23 cellular contexts compared by ENCODE assay signal in genomic region chr20:62198496-62198895, GRCh38. TPM values are rescaled to one million over a fixed set of nuclear protein-coding genes. Genes with fewer than 3 reads are reported as not detected.
DNase-seq lines count a peak whose midpoint lies in the region; ATAC-seq and TF ChIP-seq lines count a peak whose summit lies in the region.
"Had no signal": no experiment of that assay in that cellular context is flagged by ENCODE, and none has a peak within 500 bp of the region (broad histone marks: within the 10 kb centered on the region; RNA-seq: fewer than 3 reads in every experiment).

No MANE protein-coding gene starts in this region.

- H3K27ac ChIP-seq in osteoblast (ENCODE audit: low read depth, low read length) (no peak overlapping the region), GM23248 (no peak overlapping the region)
- H3K27ac ChIP-seq: 22Rv1, SK-N-MC had no signal

- H3K4me1 ChIP-seq in osteoblast (ENCODE audit: insufficient read depth, low read length) (peaks cover 18% of the 10 kb centered on the region), GM23248 (ENCODE audit: insufficient read depth) (no peaks in the 10 kb centered on the region)

- no peak overlapping the region for H2AFZ ChIP-seq in osteoblast (ENCODE audit: low read length)
- no peak overlapping the region for H2AFZ ChIP-seq in GM23248

- ATAC-seq in left ventricle myocardium superior, result no peak
- ATAC-seq in stimulated activated naive CD8-positive, alpha-beta T cell treated with anti-CD3 and anti-CD28 coated beads, Interleukin-15, Interleukin-2, amounts not matched to agents 100 U/mL and 50 U/mL, for 24 hours, result no peak
- ATAC-seq: CD8-positive, alpha-beta T cell; HCT116 had no signal

- H3K9ac ChIP-seq in GM23248, result no peak overlapping the region

- H3K79me2 ChIP-seq in osteoblast (ENCODE audit: insufficient read depth, low read length) (peaks cover 17% of the 10 kb centered on the region), GM23248 (ENCODE audit: insufficient read depth) (peaks cover 7% of the 10 kb centered on the region; the same call in 1 of the 2 replicates)

- H3K36me3 ChIP-seq in osteoblast (ENCODE audit: insufficient read depth, low read length), result peaks cover 53% of the 10 kb centered on the region
- H3K36me3 ChIP-seq in GM23248 (ENCODE audit: low read depth), result peaks cover 25% of the 10 kb centered on the region

- WGBS in GM23248 (ENCODE audit: low coverage in 1 of 2, low lambda C conversion rate in 2 of 2, missing lambda C conversion rate in 2 of 2), 2 experiments, result 97 to 99% methylated on average over 17 of the region's 17 CpGs

- no peak overlapping the region for H3K4me3 Mint-ChIP-seq in activated naive CD4-positive, alpha-beta T cell treated with anti-CD3 and anti-CD28 coated beads, Interleukin-2, amount 10 ng/mL, durations not matched to agents 7 days and 5 days
- no peak overlapping the region for H3K4me3 Mint-ChIP-seq in activated naive CD4-positive, alpha-beta T cell treated with anti-CD3 and anti-CD28 coated beads for 36 hours
- H3K4me3 Mint-ChIP-seq: CD8-positive, alpha-beta T cell; IgD-negative memory B cell had no signal

- H3K4me1 Mint-ChIP-seq in activated naive CD4-positive, alpha-beta T cell treated with anti-CD3 and anti-CD28 coated beads, Interleukin-2, amount 10 ng/mL, durations not matched to agents 7 days and 5 days, result no peaks in the 10 kb centered on the region
- H3K4me1 Mint-ChIP-seq in activated naive CD4-positive, alpha-beta T cell treated with anti-CD3 and anti-CD28 coated beads for 36 hours (ENCODE audit: low read depth), result no peaks in the 10 kb centered on the region

- no peak for DNase-seq in activated naive CD4-positive, alpha-beta T cell treated with anti-CD3 and anti-CD28 coated beads, Interleukin-2, amount 10 ng/mL, durations not matched to agents 7 days and 5 days
- DNase-seq in activated naive CD4-positive, alpha-beta T cell treated with anti-CD3 and anti-CD28 coated beads for 36 hours, result no peak
- DNase-seq in left ventricle myocardium superior, result peak; percentile 12
- peak; percentile 26 for DNase-seq in osteoblast (ENCODE audit: insufficient read length, low spot score, missing footprints)
- DNase-seq in GM23248, result no peak
- DNase-seq in stimulated activated naive CD8-positive, alpha-beta T cell treated with anti-CD3 and anti-CD28 coated beads, Interleukin-15, Interleukin-2, amounts not matched to agents 100 U/mL and 50 U/mL, for 24 hours, result no peak
- DNase-seq: ACHN; C1 segment of cervical spinal cord; CD8-positive, alpha-beta T cell; DND-41; Karpas-422; NCI-H1417; NCI-H1694 treated with DMSO at 0.1 percent for 48 hours; NCI-H2081 treated with DMSO at 0.1 percent for 48 hours; NCI-H2171 treated with DMSO at 0.1 percent for 48 hours; NCI-H526; OCI-M1; SHP77 treated with DMSO at 0.1 percent for 48 hours had no signal

- CTCF ChIA-PET in activated naive CD4-positive, alpha-beta T cell treated with anti-CD3 and anti-CD28 coated beads, Interleukin-2, amount 10 ng/mL, durations not matched to agents 7 days and 5 days (lab: Charles Lee), result no interaction called here
- CTCF ChIA-PET in activated naive CD4-positive, alpha-beta T cell treated with anti-CD3 and anti-CD28 coated beads for 36 hours (lab: Charles Lee), result no interaction called here

- TF ChIP-seq CTCF in osteoblast (IDR thresholded peaks at IDR 0.05; ENCODE audit: extremely low read depth, low read depth, low read length), result no peak

- in situ Hi-C loops in GM23248 (cut with MboI), result no loop called here

- no peaks in the 10 kb centered on the region for H3K27me3 Mint-ChIP-seq in activated naive CD4-positive, alpha-beta T cell treated with anti-CD3 and anti-CD28 coated beads, Interleukin-2, amount 10 ng/mL, durations not matched to agents 7 days and 5 days
- H3K27me3 Mint-ChIP-seq in activated naive CD4-positive, alpha-beta T cell treated with anti-CD3 and anti-CD28 coated beads for 36 hours (ENCODE audit: low read depth), result no peaks in the 10 kb centered on the region
- H3K27me3 Mint-ChIP-seq: IgD-negative memory B cell had no signal

- intact Hi-C loops in activated naive CD4-positive, alpha-beta T cell treated with anti-CD3 and anti-CD28 coated beads for 36 hours (cut with micrococcal nuclease), result no loop called here
- intact Hi-C loops in left ventricle myocardium superior (cut with micrococcal nuclease), result no loop called here

- H3K9me3 Mint-ChIP-seq in activated naive CD4-positive, alpha-beta T cell treated with anti-CD3 and anti-CD28 coated beads, Interleukin-2, amount 10 ng/mL, durations not matched to agents 7 days and 5 days, result no peaks in the 10 kb centered on the region
- H3K9me3 Mint-ChIP-seq in activated naive CD4-positive, alpha-beta T cell treated with anti-CD3 and anti-CD28 coated beads for 36 hours, result no peaks in the 10 kb centered on the region
- H3K9me3 Mint-ChIP-seq: CD8-positive, alpha-beta T cell; IgD-negative memory B cell had no signal

- peaks cover 33% of the 10 kb centered on the region for H3K36me3 Mint-ChIP-seq in activated naive CD4-positive, alpha-beta T cell treated with anti-CD3 and anti-CD28 coated beads, Interleukin-2, amount 10 ng/mL, durations not matched to agents 7 days and 5 days
- peaks cover 32% of the 10 kb centered on the region for H3K36me3 Mint-ChIP-seq in activated naive CD4-positive, alpha-beta T cell treated with anti-CD3 and anti-CD28 coated beads for 36 hours (ENCODE audit: low read depth)

- H3K27me3 ChIP-seq in osteoblast (ENCODE audit: insufficient read depth, low read length) (no peaks in the 10 kb centered on the region), GM23248 (replicated peaks; ENCODE audit: insufficient read depth) (no peaks in the 10 kb centered on the region)

- peaks cover 13% of the 10 kb centered on the region for H4K20me1 ChIP-seq in osteoblast (ENCODE audit: insufficient read depth, low read length)
- H4K20me1 ChIP-seq in GM23248 (ENCODE audit: insufficient read depth), result no peaks in the 10 kb centered on the region

- peak overlapping the region; percentile 68 for H3K27ac Mint-ChIP-seq in activated naive CD4-positive, alpha-beta T cell treated with anti-CD3 and anti-CD28 coated beads, Interleukin-2, amount 10 ng/mL, durations not matched to agents 7 days and 5 days
- no peak overlapping the region for H3K27ac Mint-ChIP-seq in activated naive CD4-positive, alpha-beta T cell treated with anti-CD3 and anti-CD28 coated beads for 36 hours
- H3K27ac Mint-ChIP-seq: CD8-positive, alpha-beta T cell had no signal

- no peak overlapping the region for H3K4me2 ChIP-seq in osteoblast (ENCODE audit: insufficient read depth, low read length)
- no peak overlapping the region for H3K4me2 ChIP-seq in GM23248 (ENCODE audit: unreplicated experiment)

- H3F3A ChIP-seq in GM23248 (ENCODE audit: insufficient read depth), result no peaks in the 10 kb centered on the region

- H3K4me3 ChIP-seq in osteoblast (ENCODE audit: insufficient read depth, low read length) (no peak overlapping the region), GM23248 (no peak overlapping the region)
- H3K4me3 ChIP-seq: SK-N-MC had no signal

- H3K9me3 ChIP-seq in osteoblast (ENCODE audit: low read depth, low read length), result no peaks in the 10 kb centered on the region
- H3K9me3 ChIP-seq in GM23248 (ENCODE audit: low read depth), result no peaks in the 10 kb centered on the region

- no peaks in the 10 kb centered on the region for H3K9me2 ChIP-seq in GM23248 (ENCODE audit: insufficient read depth)

RNA-seq across cellular contexts. Expression of gene MTG2, which starts 15.7 kb away (rescaled TPM):
- 10 to 100 TPM; 34.3 to 36.4 TPM for total RNA-seq in activated naive CD4-positive, alpha-beta T cell treated with anti-CD3 and anti-CD28 coated beads for 36 hours
- total RNA-seq in left ventricle myocardium superior, result 27.3 TPM
- 22.1 and 25.0 TPM in 2 replicates for total RNA-seq in osteoblast
- total RNA-seq in GM23248 (2014; rRNA removed; shearing (Covaris generic)), result 20.2 and 30.5 TPM in 2 replicates
- 17.3 and 17.5 TPM in 2 replicates for polyA plus RNA-seq in GM23248 (2016; fragmentation: Nextera tagmentation; extraction: Ambion mirVana)

RNA-seq across cellular contexts. Expression of gene HRH3, which starts 21.6 kb away (rescaled TPM):
- not detected for total RNA-seq in activated naive CD4-positive, alpha-beta T cell treated with anti-CD3 and anti-CD28 coated beads for 36 hours
- not detected for total RNA-seq in left ventricle myocardium superior
- total RNA-seq in osteoblast, result not detected in 2 replicates
- not detected in 2 replicates for total RNA-seq in GM23248 (2014; rRNA removed; shearing (Covaris generic))
- not detected in 2 replicates for polyA plus RNA-seq in GM23248 (2016; fragmentation: Nextera tagmentation; extraction: Ambion mirVana)
- total RNA-seq: CD8-positive, alpha-beta T cell; MCF 10A had no signal
- polyA plus RNA-seq: IgD-negative memory B cell had no signal

RNA-seq across cellular contexts. Expression of gene OSBPL2, which starts 39.8 kb away (rescaled TPM):
- total RNA-seq in activated naive CD4-positive, alpha-beta T cell treated with anti-CD3 and anti-CD28 coated beads for 36 hours, result 10 to 100 TPM; 23.6 to 24.7 TPM
- total RNA-seq in left ventricle myocardium superior (60.0 TPM), osteoblast (35.8 and 39.8 TPM in 2 replicates)
- 22.4 and 27.9 TPM in 2 replicates for total RNA-seq in GM23248 (2014; rRNA removed; shearing (Covaris generic))
- 22.2 and 24.8 TPM in 2 replicates for polyA plus RNA-seq in GM23248 (2016; fragmentation: Nextera tagmentation; extraction: Ambion mirVana)

RNA-seq across cellular contexts. Expression of gene SS18L1, which starts 54.9 kb away (rescaled TPM):
- total RNA-seq in activated naive CD4-positive, alpha-beta T cell treated with anti-CD3 and anti-CD28 coated beads for 36 hours, result 10 to 100 TPM; 14.5 to 18.0 TPM
- 10.7 TPM for total RNA-seq in left ventricle myocardium superior
- total RNA-seq in osteoblast, result 12.7 TPM in 2 replicates
- total RNA-seq in GM23248 (2014; rRNA removed; shearing (Covaris generic)), result 7.5 and 8.8 TPM in 2 replicates
- polyA plus RNA-seq in GM23248 (2016; fragmentation: Nextera tagmentation; extraction: Ambion mirVana), result 1.5 and 2.3 TPM in 2 replicates

RNA-seq across cellular contexts. Expression of gene PSMA7, which starts 55.3 kb away (rescaled TPM):
- 100 to 1,000 TPM; 287 to 288 TPM for total RNA-seq in activated naive CD4-positive, alpha-beta T cell treated with anti-CD3 and anti-CD28 coated beads for 36 hours
- 240 TPM for total RNA-seq in left ventricle myocardium superior
- 208 and 215 TPM in 2 replicates for total RNA-seq in osteoblast
- 268 and 308 TPM in 2 replicates for total RNA-seq in GM23248 (2014; rRNA removed; shearing (Covaris generic))
- polyA plus RNA-seq in GM23248 (2016; fragmentation: Nextera tagmentation; extraction: Ambion mirVana), result 488 and 493 TPM in 2 replicates

Comparison
In these comparisons a context has a peak if more than half of its experiments do, and no peak if none do; other contexts are left out.
1. DNase-seq: peak in left ventricle myocardium superior (single experiment) and osteoblast (single experiment); none in activated naive CD4-positive, alpha-beta T cell treated with anti-CD3 and anti-CD28 coated beads, Interleukin-2, amount 10 ng/mL, durations not matched to agents 7 days and 5 days (single experiment), activated naive CD4-positive, alpha-beta T cell treated with anti-CD3 and anti-CD28 coated beads for 36 hours (single experiment), GM23248 (single experiment) and stimulated activated naive CD8-positive, alpha-beta T cell treated with anti-CD3 and anti-CD28 coated beads, Interleukin-15, Interleukin-2, amounts not matched to agents 100 U/mL and 50 U/mL, for 24 hours (single experiment).